In the genomic region with DNA sequence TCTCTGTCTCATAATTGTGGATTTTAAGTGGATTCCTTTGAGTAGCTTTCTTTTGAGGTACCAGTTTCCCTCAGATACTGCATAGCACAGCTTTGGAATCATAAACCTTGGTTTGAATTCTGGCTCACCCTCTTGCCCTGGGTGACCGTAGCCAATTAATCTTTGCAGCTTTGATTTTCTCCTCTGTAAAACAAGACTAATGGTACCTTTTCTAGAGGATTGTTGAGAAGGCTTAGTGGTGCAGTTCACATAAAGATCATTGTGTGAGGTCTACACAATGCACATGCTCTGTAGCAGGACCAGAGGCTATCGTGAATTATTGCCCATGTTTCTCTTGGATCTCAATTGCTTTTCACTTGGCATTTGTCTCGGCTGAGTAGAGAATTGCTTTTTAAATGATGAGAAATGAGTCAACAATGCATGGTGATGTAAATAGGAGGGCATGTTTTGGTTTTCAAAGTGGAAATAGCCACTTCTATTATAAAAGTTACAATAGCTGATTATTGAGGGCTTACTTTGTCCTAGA, we compare ENCODE assay signal across 11 cellular contexts. TPM values are rescaled to one million over a fixed set of nuclear protein-coding genes. Genes with fewer than 3 reads are reported as not detected.
DNase-seq lines count a peak whose midpoint lies in the region; ATAC-seq lines count a peak whose summit lies in the region.
"Had no signal": no experiment of that assay in that cellular context is flagged by ENCODE, and none has a peak within 500 bp of the region (broad histone marks: within the 10 kb centered on the region; RNA-seq: fewer than 3 reads in every experiment).

No MANE protein-coding gene starts in this region.

- peak overlapping the region; percentile 42 for H3K9ac ChIP-seq in skeletal muscle satellite cell (ENCODE audit: low read depth, low read length)

- no peak overlapping the region for H3K4me3 ChIP-seq in SJCRH30
- peak overlapping the region; percentile 41 for H3K4me3 ChIP-seq in skeletal muscle satellite cell (ENCODE audit: low read length)

- peaks cover 4 to 11% of the 10 kb centered on the region in 2 donors for H3K36me3 Mint-ChIP-seq in activated T-cell treated with anti-CD3 and anti-CD28 coated beads, Interleukin-2, amount 50 U/mL, for 72 hours (ENCODE audit: insufficient read depth in 2 of 2)
- H3K36me3 Mint-ChIP-seq in activated T-cell treated with anti-CD3 and anti-CD28 coated beads, Interleukin-2, amount 50 U/mL, for 4 hours (ENCODE audit: insufficient read depth): peaks cover 25% of the 10 kb centered on the region

- H3K9me3 ChIP-seq in SJCRH30 (replicated peaks) (no peaks in the 10 kb centered on the region), skeletal muscle satellite cell (replicated peaks; ENCODE audit: low read length) (no peaks in the 10 kb centered on the region)

- H3K27ac ChIP-seq in SJCRH30: peak overlapping the region; percentile 93

- peak overlapping the region; percentile 58 for H3K27ac Mint-ChIP-seq in activated T-cell treated with anti-CD3 and anti-CD28 coated beads, Interleukin-2, amount 50 U/mL, for 72 hours

- peak overlapping the region; percentile 63 for H3K4me2 ChIP-seq in skeletal muscle satellite cell (ENCODE audit: low read length)

- H3K4me1 ChIP-seq in SJCRH30: peaks cover 52% of the 10 kb centered on the region
- peaks cover 49% of the 10 kb centered on the region for H3K4me1 ChIP-seq in skeletal muscle satellite cell (ENCODE audit: control insufficient read depth, insufficient read depth, low read length)

- H3K4me3 Mint-ChIP-seq in activated T-cell treated with anti-CD3 and anti-CD28 coated beads, Interleukin-2, amount 50 U/mL, for 72 hours: peak overlapping the region in 1 of 2 donors; percentile 31
- H3K4me3 Mint-ChIP-seq in activated T-cell treated with anti-CD3 and anti-CD28 coated beads, Interleukin-2, amount 50 U/mL, for 4 hours: no peak overlapping the region

- H3K36me3 ChIP-seq in SJCRH30 (peaks cover 7% of the 10 kb centered on the region; the same call in 1 of the 2 replicates), skeletal muscle satellite cell (ENCODE audit: insufficient read depth, low read length) (no peaks in the 10 kb centered on the region)

- H3K4me1 Mint-ChIP-seq in activated T-cell treated with anti-CD3 and anti-CD28 coated beads, Interleukin-2, amount 50 U/mL, for 72 hours (ENCODE audit: low read depth): peaks cover 75% of the 10 kb centered on the region
- peaks cover 68% of the 10 kb centered on the region for H3K4me1 Mint-ChIP-seq in activated T-cell treated with anti-CD3 and anti-CD28 coated beads, Interleukin-2, amount 50 U/mL, for 4 hours (ENCODE audit: low read depth)

- no peak for DNase-seq in activated T-cell treated with anti-CD3 and anti-CD28 coated beads, Interleukin-2, amount 50 U/mL, for 72 hours
- DNase-seq in activated T-cell treated with anti-CD3 and anti-CD28 coated beads, Interleukin-2, amount 50 U/mL, for 4 hours: no peak
- DNase-seq in SJCRH30: peak; percentile 67 to 84
- peak; percentile 73 for DNase-seq in fibroblast of gingiva (ENCODE audit: low read depth)
- no peak for DNase-seq in NCI-H1436 (lab: John Stamatoyannopoulos, UW)
- DNase-seq: activated CD4-positive, alpha-beta T cell treated with anti-CD3 and anti-CD28 coated beads for 1 hour; C1 segment of cervical spinal cord; NCI-H774 had no signal

- H3K9me3 Mint-ChIP-seq in activated T-cell treated with anti-CD3 and anti-CD28 coated beads, Interleukin-2, amount 50 U/mL, for 72 hours: no peaks in the 10 kb centered on the region
- H3K9me3 Mint-ChIP-seq in activated T-cell treated with anti-CD3 and anti-CD28 coated beads, Interleukin-2, amount 50 U/mL, for 4 hours: no peaks in the 10 kb centered on the region

- no peaks in the 10 kb centered on the region for H3K27me3 ChIP-seq in SJCRH30
- no peaks in the 10 kb centered on the region for H3K27me3 ChIP-seq in skeletal muscle satellite cell (ENCODE audit: control insufficient read depth, insufficient read depth, low read length)

- no peaks in the 10 kb centered on the region for H3K27me3 Mint-ChIP-seq in activated T-cell treated with anti-CD3 and anti-CD28 coated beads, Interleukin-2, amount 50 U/mL, for 72 hours (ENCODE audit: low read depth)
- no peaks in the 10 kb centered on the region for H3K27me3 Mint-ChIP-seq in activated T-cell treated with anti-CD3 and anti-CD28 coated beads, Interleukin-2, amount 50 U/mL, for 4 hours (ENCODE audit: low read depth)

- ATAC-seq in activated T-cell treated with anti-CD3 and anti-CD28 coated beads, Interleukin-2, amount 50 U/mL, for 72 hours (replicated peaks in 1 of 2): peak in 1 of 2 donors; percentile 12
- ATAC-seq in activated T-cell treated with anti-CD3 and anti-CD28 coated beads, Interleukin-2, amount 50 U/mL, for 4 hours: no peak
- ATAC-seq in GM18498 (IDR thresholded peaks at IDR 0.05; ENCODE audit: unreplicated experiment): no peak
- ATAC-seq in HG02798 (IDR thresholded peaks at IDR 0.05; ENCODE audit: poor library complexity, unreplicated experiment): no peak

RNA-seq across cellular contexts. Expression of gene TMEM131L, which starts 47.9 kb away (rescaled TPM):
- 10 to 100 TPM; 32.7 to 44.4 TPM for total RNA-seq in activated T-cell treated with anti-CD3 and anti-CD28 coated beads, Interleukin-2, amount 50 U/mL, for 72 hours
- total RNA-seq in activated T-cell treated with anti-CD3 and anti-CD28 coated beads, Interleukin-2, amount 50 U/mL, for 4 hours: 10 to 100 TPM; 37.7 to 44.0 (median 41.7) TPM
- 55.0 and 61.3 TPM in 2 replicates for total RNA-seq in SJCRH30 (2014; rRNA removed; shearing (Covaris generic))
- total RNA-seq in skeletal muscle satellite cell (2012; rRNA removed): 7.2 and 11.2 TPM in 2 replicates

Comparison
In these comparisons a context has a peak if more than half of its experiments do, and no peak if none do; other contexts are left out.
1. DNase-seq: peak in SJCRH30 (2 of 2) and fibroblast of gingiva (single experiment); none in activated T-cell treated with anti-CD3 and anti-CD28 coated beads, Interleukin-2, amount 50 U/mL, for 72 hours (0 of 2), activated T-cell treated with anti-CD3 and anti-CD28 coated beads, Interleukin-2, amount 50 U/mL, for 4 hours (single experiment) and NCI-H1436 (single experiment).